23 cellular contexts compared by ENCODE assay signal in genomic region chr3:123092243-123092642, GRCh38.
"Had no signal": no experiment of that assay in that cellular context is flagged by ENCODE, and none has a peak within 500 bp of the region (broad histone marks: within the 10 kb centered on the region; RNA-seq: fewer than 3 reads in every experiment).

No MANE protein-coding gene starts in this region.

- H3K9me3 Mint-ChIP-seq: activated naive CD4-positive, alpha-beta T cell treated with anti-CD3 and anti-CD28 coated beads, Interleukin-2, amount 50 U/mL, for 72 hours; IgD-negative memory B cell had no signal

- H3K27ac ChIP-seq: brain microvascular endothelial cell, Peyer's patch, RWPE1, SJSA1 had no signal

- H3K27me3 ChIP-seq: brain microvascular endothelial cell, Peyer's patch had no signal

- H3K4me3 Mint-ChIP-seq: activated CD8-positive, alpha-beta T cell treated with anti-CD3 and anti-CD28 coated beads, Interleukin-2, amount 10 ng/mL, durations not matched to agents 7 days and 5 days; IgD-negative memory B cell had no signal

- DNase-seq: activated CD4-positive, alpha-beta T cell treated with anti-CD3 and anti-CD28 coated beads for 4 hours; activated CD8-positive, alpha-beta memory T cell treated with anti-CD3 and anti-CD28 coated beads, Interleukin-2, amount 50 U/mL, for 48 hours; activated CD8-positive, alpha-beta T cell treated with anti-CD3 and anti-CD28 coated beads, Interleukin-2, amount 10 ng/mL, durations not matched to agents 7 days and 5 days; activated naive CD4-positive, alpha-beta T cell treated with Interleukin-2 at 50 U/mL for 16 hours; activated T-cell treated with anti-CD3 and anti-CD28 coated beads, Interleukin-2, amount 50 U/mL, for 1 hour; brain microvascular endothelial cell; KG1; NCI-H1092; NCI-H1417 treated with DMSO at 0.1 percent for 48 hours; NCI-H1694 treated with DMSO at 0.1 percent for 48 hours; NCI-H2029 treated with DMSO at 0.1 percent for 48 hours; NCI-H345; NCI-H510A treated with DMSO at 0.1 percent for 48 hours; NCI-H69; NK-92 treated with Interleukin-12 subunit alpha and Interleukin-12 subunit beta, amount 100 ng/mL, for 24 hours; Peyer's patch; Right ventricle myocardium superior; SW 1271 had no signal

- H3K27me3 Mint-ChIP-seq: IgD-negative memory B cell had no signal

- H3K9me3 ChIP-seq: Peyer's patch, SJSA1 had no signal

- H3K4me3 ChIP-seq: Peyer's patch, SJSA1 had no signal

- ATAC-seq: activated CD8-positive, alpha-beta T cell treated with anti-CD3 and anti-CD28 coated beads, Interleukin-2, amount 10 ng/mL, durations not matched to agents 7 days and 5 days; activated naive CD4-positive, alpha-beta T cell treated with anti-CD3 and anti-CD28 coated beads, Interleukin-2, amount 50 U/mL, for 72 hours; SK-N-SH treated with all-trans-retinoic acid at 6 μM for 48 hours had no signal

- H3K4me1 Mint-ChIP-seq: IgD-negative memory B cell had no signal

- H3K36me3 ChIP-seq: SJSA1 had no signal
